Comparison of ENCODE assay signal across 21 cellular contexts in genomic region chr11:17012179-17012578, GRCh38. TPM values are rescaled to one million over a fixed set of nuclear protein-coding genes. Genes with fewer than 3 reads are reported as not detected.
DNase-seq lines count a peak whose midpoint lies in the region; ATAC-seq and TF ChIP-seq lines count a peak whose summit lies in the region.
"Had no signal": no experiment of that assay in that cellular context is flagged by ENCODE, and none has a peak within 500 bp of the region (broad histone marks: within the 10 kb centered on the region; RNA-seq: fewer than 3 reads in every experiment).

No MANE protein-coding gene starts in this region.

- CTCF ChIA-PET in T-cell (lab: Charles Lee), result no interaction called here

- H3F3A ChIP-seq in Loucy (ENCODE audit: low read depth), result no peaks in the 10 kb centered on the region

- POLR2A ChIA-PET in T-cell (lab: Charles Lee), result no interaction called here
- POLR2A ChIA-PET in naive thymus-derived CD8-positive, alpha-beta T cell (lab: Charles Lee), result no interaction called here

- H3K36me3 ChIP-seq in Loucy (ENCODE audit: insufficient read depth, low read length) (no peaks in the 10 kb centered on the region), duodenal mucosa (ENCODE audit: control insufficient read depth in 1 of 2, insufficient read depth in 2 of 2, low read length in 2 of 2) (peaks cover 0 to 7% of the 10 kb centered on the region in 2 donors), liver (ENCODE audit: control insufficient read depth in 4 of 4, insufficient read depth in 3 of 4, low read depth in 1 of 4, low read length in 3 of 4) (peaks cover 0 to 2% (median 0%) of the 10 kb centered on the region in 4 donors), transverse colon (no peaks in the 10 kb centered on the region)
- H3K36me3 ChIP-seq: tibial artery had no signal

- H2AFZ ChIP-seq in Loucy (ENCODE audit: low read length), result no peak overlapping the region

- peaks cover 8% of the 10 kb centered on the region; the same call in 1 of the 2 replicates for H3K79me2 ChIP-seq in Loucy (ENCODE audit: insufficient read depth, low read length)

- H3K27me3 Mint-ChIP-seq in T-cell, result peaks cover 12 to 22% of the 10 kb centered on the region in 2 donors
- peaks cover 13 to 23% (median 19%) of the 10 kb centered on the region in 5 donors for H3K27me3 Mint-ChIP-seq in naive thymus-derived CD8-positive, alpha-beta T cell

- H3K27ac ChIP-seq in duodenal mucosa (ENCODE audit: low read depth, low read length), result no peak overlapping the region
- peak overlapping the region; percentile 78 to 94 for H3K27ac ChIP-seq in liver (ENCODE audit: low read depth in 1 of 2, low read length in 2 of 2)
- H3K27ac ChIP-seq in transverse colon, result peak overlapping the region in 3 of 4 donors; percentile 84 to 88 (median 87)

- peaks cover 4 to 10% (median 7%) of the 10 kb centered on the region in 3 donors for H3K4me1 Mint-ChIP-seq in T-cell
- H3K4me1 Mint-ChIP-seq in naive thymus-derived CD8-positive, alpha-beta T cell, result peaks cover 6 to 13% (median 9%) of the 10 kb centered on the region in 4 donors

- peak overlapping the region; percentile 12 for H3K4me2 ChIP-seq in Loucy (ENCODE audit: low read depth, low read length, poor library complexity, severe bottlenecking)

- ATAC-seq in T-cell (replicated peaks in 1 of 4), result no peak
- ATAC-seq in naive thymus-derived CD8-positive, alpha-beta T cell, result no peak
- ATAC-seq: activated CD8-positive, alpha-beta memory T cell treated with anti-CD3 and anti-CD28 coated beads, Interleukin-2, amount 10 ng/mL, durations not matched to agents 7 days and 5 days had no signal

- no peak overlapping the region for H3K4me3 Mint-ChIP-seq in T-cell
- H3K4me3 Mint-ChIP-seq in naive thymus-derived CD8-positive, alpha-beta T cell, result no peak overlapping the region
- H3K4me3 Mint-ChIP-seq: activated CD4-positive, alpha-beta T cell treated with anti-CD3 and anti-CD28 coated beads, Interleukin-2, amount 10 ng/mL, durations not matched to agents 7 days and 5 days; activated CD8-positive, alpha-beta memory T cell treated with anti-CD3 and anti-CD28 coated beads, Interleukin-2, amount 10 ng/mL, durations not matched to agents 7 days and 5 days; activated naive CD4-positive, alpha-beta T cell treated with anti-CD3 and anti-CD28 coated beads for 36 hours; CD4-positive, alpha-beta T cell; stimulated activated naive CD8-positive, alpha-beta T cell treated with anti-CD3 and anti-CD28 coated beads, Interleukin-15, Interleukin-2, amounts not matched to agents 100 ng/mL and 50 ng/mL, for 24 hours; T-helper 2 cell treated with Interferon-gamma antibody and Interleukin-4, amounts not matched to agents 5 μg/mL and 100 μg/mL, for 36 hours had no signal

- H3K9me2 ChIP-seq in Loucy (replicated peaks; ENCODE audit: low read depth, low read length), result no peaks in the 10 kb centered on the region

- intact Hi-C loops in transverse colon (cut with DNase I; ENCODE audit: low total_unique reads), result no loop called here

- H3K9me3 Mint-ChIP-seq in T-cell, result no peaks in the 10 kb centered on the region
- H3K9me3 Mint-ChIP-seq in naive thymus-derived CD8-positive, alpha-beta T cell, result peaks cover 0 to 4% (median 0%) of the 10 kb centered on the region in 9 donors
- H3K9me3 Mint-ChIP-seq: activated CD4-positive, alpha-beta T cell treated with anti-CD3 and anti-CD28 coated beads, Interleukin-2, amount 10 ng/mL, durations not matched to agents 7 days and 5 days; activated naive CD4-positive, alpha-beta T cell treated with anti-CD3 and anti-CD28 coated beads for 36 hours; CD4-positive, alpha-beta T cell; stimulated activated naive CD8-positive, alpha-beta T cell treated with anti-CD3 and anti-CD28 coated beads, Interleukin-15, Interleukin-2, amounts not matched to agents 100 ng/mL and 50 ng/mL, for 24 hours; T-helper 2 cell treated with Interferon-gamma antibody and Interleukin-4, amounts not matched to agents 5 μg/mL and 100 μg/mL, for 36 hours had no signal

- H3K36me3 Mint-ChIP-seq in T-cell, result peaks cover 3% of the 10 kb centered on the region
- H3K36me3 Mint-ChIP-seq in naive thymus-derived CD8-positive, alpha-beta T cell, result peaks cover 0 to 8% (median 6%) of the 10 kb centered on the region in 3 donors

- no peak for TF ChIP-seq POLR2A in transverse colon (IDR thresholded peaks at IDR 0.05)

- H3K9me3 ChIP-seq in Loucy (ENCODE audit: insufficient read depth, low read depth, low read length) (no peaks in the 10 kb centered on the region), duodenal mucosa (ENCODE audit: control insufficient read depth in 1 of 2, low read length in 2 of 2) (no peaks in the 10 kb centered on the region), liver (ENCODE audit: control insufficient read depth in 4 of 4, low read length in 3 of 4) (no peaks in the 10 kb centered on the region), transverse colon (no peaks in the 10 kb centered on the region)
- H3K9me3 ChIP-seq: tibial artery had no signal

- peaks cover 16% of the 10 kb centered on the region for H3K4me1 ChIP-seq in Loucy (ENCODE audit: insufficient read depth, low read length, poor library complexity, severe bottlenecking)
- H3K4me1 ChIP-seq in duodenal mucosa (ENCODE audit: control insufficient read depth in 1 of 2, insufficient read depth in 2 of 2, low read length in 2 of 2), result peaks cover 19 to 22% of the 10 kb centered on the region in 2 donors
- peaks cover 2 to 30% (median 20%) of the 10 kb centered on the region in 4 donors for H3K4me1 ChIP-seq in liver (ENCODE audit: control insufficient read depth in 4 of 4, insufficient read depth in 4 of 4, low read length in 3 of 4)
- peaks cover 0 to 23% (median 10%) of the 10 kb centered on the region in 4 donors for H3K4me1 ChIP-seq in transverse colon

- in situ Hi-C loops in transverse colon (cut with MboI; ENCODE audit: low pct_ligation_motif_present in 1 of 4, low pct_unique_long_range_greater_than_20kb in 1 of 4, low sequenced_read_pairs in 3 of 4), result no loop called here

- H3K4me3 ChIP-seq in Loucy (ENCODE audit: low read length, poor library complexity, severe bottlenecking), result no peak overlapping the region
- H3K4me3 ChIP-seq in duodenal mucosa (ENCODE audit: low read depth in 1 of 2, low read length in 2 of 2), result peak overlapping the region; percentile 79 to 81
- no peak overlapping the region for H3K4me3 ChIP-seq in liver (ENCODE audit: low read depth in 1 of 3, low read length in 3 of 3)
- peak overlapping the region in 1 of 4 donors; percentile 66 for H3K4me3 ChIP-seq in transverse colon

- no peak for TF ChIP-seq EP300 in transverse colon (IDR thresholded peaks at IDR 0.05; ENCODE audit: low read depth)

- H3K9ac ChIP-seq in Loucy (ENCODE audit: low read depth, low read length, poor library complexity, severe bottlenecking) (no peak overlapping the region), duodenal mucosa (ENCODE audit: low read depth in 1 of 2, low read length in 2 of 2) (peak overlapping the region; percentile 9 to 79), liver (ENCODE audit: low read depth in 1 of 2, low read length in 2 of 2) (no peak overlapping the region)

- no peaks in the 10 kb centered on the region for H4K20me1 ChIP-seq in Loucy (ENCODE audit: insufficient read depth, low read length, poor library complexity, severe bottlenecking)

- 82% methylated on average over 6 of the region's 6 CpGs for WGBS in liver
- WGBS in transverse colon (ENCODE audit: low coverage in 1 of 2), 2 donors, result 91 to 94% methylated on average over 4 to 6 of the region's 6 CpGs

- H3K27ac Mint-ChIP-seq in T-cell, result no peak overlapping the region
- H3K27ac Mint-ChIP-seq in naive thymus-derived CD8-positive, alpha-beta T cell, result no peak overlapping the region
- H3K27ac Mint-ChIP-seq: activated CD4-positive, alpha-beta T cell treated with anti-CD3 and anti-CD28 coated beads, Interleukin-2, amount 10 ng/mL, durations not matched to agents 7 days and 5 days; activated CD8-positive, alpha-beta memory T cell treated with anti-CD3 and anti-CD28 coated beads, Interleukin-2, amount 10 ng/mL, durations not matched to agents 7 days and 5 days; activated naive CD4-positive, alpha-beta T cell treated with anti-CD3 and anti-CD28 coated beads for 36 hours; CD4-positive, alpha-beta T cell; stimulated activated naive CD8-positive, alpha-beta T cell treated with anti-CD3 and anti-CD28 coated beads, Interleukin-15, Interleukin-2, amounts not matched to agents 100 ng/mL and 50 ng/mL, for 24 hours; T-helper 2 cell treated with Interferon-gamma antibody and Interleukin-4, amounts not matched to agents 5 μg/mL and 100 μg/mL, for 36 hours had no signal

- no peak for TF ChIP-seq RAD21 in liver (IDR thresholded peaks at IDR 0.05)

- H3K27me3 ChIP-seq in Loucy (ENCODE audit: insufficient read depth, low read length, poor library complexity, severe bottlenecking), result no peaks in the 10 kb centered on the region
- no peaks in the 10 kb centered on the region for H3K27me3 ChIP-seq in duodenal mucosa (ENCODE audit: control insufficient read depth in 1 of 2, insufficient read depth in 2 of 2, low read length in 2 of 2)
- H3K27me3 ChIP-seq in liver (ENCODE audit: control insufficient read depth in 4 of 4, insufficient read depth in 4 of 4, low read length in 3 of 4), result no peaks in the 10 kb centered on the region
- peaks cover 13% of the 10 kb centered on the region for H3K27me3 ChIP-seq in transverse colon
- H3K27me3 ChIP-seq: tibial artery had no signal

- TF ChIP-seq CTCF in Loucy (conservative IDR thresholded peaks at IDR 0.05; ENCODE audit: low read length) (no peak), liver (IDR thresholded peaks at IDR 0.05; ENCODE audit: low read depth, low read length, missing input control) (no peak), transverse colon (IDR thresholded peaks at IDR 0.05) (no peak)

- DNase-seq in transverse colon (no peak), T-cell (no peak), EL (no peak)
- DNase-seq in naive thymus-derived CD8-positive, alpha-beta T cell, result no peak
- DNase-seq: activated CD4-positive, alpha-beta T cell treated with anti-CD3 and anti-CD28 coated beads, Interleukin-2, amount 10 ng/mL, durations not matched to agents 7 days and 5 days; activated CD8-positive, alpha-beta memory T cell treated with anti-CD3 and anti-CD28 coated beads, Interleukin-2, amount 10 ng/mL, durations not matched to agents 7 days and 5 days; activated naive CD4-positive, alpha-beta T cell treated with anti-CD3 and anti-CD28 coated beads for 36 hours; CD4-positive, alpha-beta T cell; cortex of kidney; Kasumi-1; left cardiac atrium; NCI-H1048; NCI-H187 treated with DMSO at 0.1 percent for 48 hours; NCI-H748 treated with DMSO at 0.1 percent for 48 hours; right cardiac atrium; tibial artery had no signal

TF ChIP-seq in liver, 16 proteins besides CTCF, POLR2A, EP300 and RAD21 (continues in another document):
- TF ChIP-seq HNF4G (IDR thresholded peaks at IDR 0.05) (no peak), TAF1 (conservative IDR thresholded peaks at IDR 0.05) (no peak), ATF3 (IDR thresholded peaks at IDR 0.05) (no peak)

RNA-seq across cellular contexts. Expression of gene PLEKHA7, which starts 2.0 kb away (rescaled TPM):
- total RNA-seq in liver, result 10 to 100 TPM in 1 of 2 donors, 1 to 10 TPM in 1; 6.1 to 28.8 TPM
- polyA plus RNA-seq in liver, result 1 to 10 TPM; 7.3 to 9.7 TPM
- 100 to 1,000 TPM; 109 to 243 (median 114) TPM for total RNA-seq in transverse colon
- 1 to 10 TPM; 4.8 to 8.8 (median 5.8) TPM for total RNA-seq in T-cell
- total RNA-seq in naive thymus-derived CD8-positive, alpha-beta T cell, result under 1 TPM; 0.77 to 0.96 TPM
- polyA plus RNA-seq in naive thymus-derived CD8-positive, alpha-beta T cell, result not detected

Comparison
In these comparisons a context has a peak if more than half of its experiments do, and no peak if none do; other contexts are left out.
1. H3K4me3 ChIP-seq: peak in duodenal mucosa (2 of 2); none in Loucy (single experiment) and liver (0 of 3).
2. H3K9ac ChIP-seq: peak in duodenal mucosa (2 of 2); none in Loucy (single experiment) and liver (0 of 2).